In the genomic region with DNA sequence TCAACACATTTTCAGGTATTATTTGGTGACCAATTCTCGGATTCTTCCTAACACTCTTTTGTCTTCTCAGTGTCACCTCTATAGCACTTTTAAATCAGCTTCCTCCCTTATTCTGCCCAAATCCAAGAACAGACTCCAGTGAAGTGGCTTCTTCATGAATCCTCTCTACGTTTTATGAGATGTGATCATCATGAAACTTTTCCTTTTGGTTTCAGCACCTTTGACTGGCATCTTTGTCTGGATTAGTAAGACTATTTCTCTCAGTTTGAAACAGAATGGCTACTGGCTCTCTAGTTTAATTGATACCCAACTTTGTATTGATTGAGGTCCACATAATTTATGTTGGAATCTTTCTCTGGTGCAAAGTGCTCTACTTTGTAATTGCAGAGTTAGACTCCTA, we compare ENCODE assay signal across 1 cellular context.
TF ChIP-seq lines count a peak whose summit lies in the region.

No MANE protein-coding gene starts in this region.

TF ChIP-seq in WTC11, 78 proteins besides CTCF, POLR2A, EP300 and RAD21 (continued from another document):
- TF ChIP-seq, protein P1, sequence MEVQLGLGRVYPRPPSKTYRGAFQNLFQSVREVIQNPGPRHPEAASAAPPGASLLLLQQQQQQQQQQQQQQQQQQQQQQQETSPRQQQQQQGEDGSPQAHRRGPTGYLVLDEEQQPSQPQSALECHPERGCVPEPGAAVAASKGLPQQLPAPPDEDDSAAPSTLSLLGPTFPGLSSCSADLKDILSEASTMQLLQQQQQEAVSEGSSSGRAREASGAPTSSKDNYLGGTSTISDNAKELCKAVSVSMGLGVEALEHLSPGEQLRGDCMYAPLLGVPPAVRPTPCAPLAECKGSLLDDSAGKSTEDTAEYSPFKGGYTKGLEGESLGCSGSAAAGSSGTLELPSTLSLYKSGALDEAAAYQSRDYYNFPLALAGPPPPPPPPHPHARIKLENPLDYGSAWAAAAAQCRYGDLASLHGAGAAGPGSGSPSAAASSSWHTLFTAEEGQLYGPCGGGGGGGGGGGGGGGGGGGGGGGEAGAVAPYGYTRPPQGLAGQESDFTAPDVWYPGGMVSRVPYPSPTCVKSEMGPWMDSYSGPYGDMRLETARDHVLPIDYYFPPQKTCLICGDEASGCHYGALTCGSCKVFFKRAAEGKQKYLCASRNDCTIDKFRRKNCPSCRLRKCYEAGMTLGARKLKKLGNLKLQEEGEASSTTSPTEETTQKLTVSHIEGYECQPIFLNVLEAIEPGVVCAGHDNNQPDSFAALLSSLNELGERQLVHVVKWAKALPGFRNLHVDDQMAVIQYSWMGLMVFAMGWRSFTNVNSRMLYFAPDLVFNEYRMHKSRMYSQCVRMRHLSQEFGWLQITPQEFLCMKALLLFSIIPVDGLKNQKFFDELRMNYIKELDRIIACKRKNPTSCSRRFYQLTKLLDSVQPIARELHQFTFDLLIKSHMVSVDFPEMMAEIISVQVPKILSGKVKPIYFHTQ (CRISPR knock-in tag; IDR thresholded peaks at IDR 0.05): no peak
- TF ChIP-seq TEAD4 (CRISPR knock-in tag; IDR thresholded peaks at IDR 0.05): no peak
- TF ChIP-seq NR3C1 (CRISPR knock-in tag; conservative IDR thresholded peaks at IDR 0.05; ENCODE audit: low read depth): no peak
- no peak for TF ChIP-seq ESRRA (CRISPR knock-in tag; IDR thresholded peaks at IDR 0.05; ENCODE audit: borderline replicate concordance)
- TF ChIP-seq, protein P2, sequence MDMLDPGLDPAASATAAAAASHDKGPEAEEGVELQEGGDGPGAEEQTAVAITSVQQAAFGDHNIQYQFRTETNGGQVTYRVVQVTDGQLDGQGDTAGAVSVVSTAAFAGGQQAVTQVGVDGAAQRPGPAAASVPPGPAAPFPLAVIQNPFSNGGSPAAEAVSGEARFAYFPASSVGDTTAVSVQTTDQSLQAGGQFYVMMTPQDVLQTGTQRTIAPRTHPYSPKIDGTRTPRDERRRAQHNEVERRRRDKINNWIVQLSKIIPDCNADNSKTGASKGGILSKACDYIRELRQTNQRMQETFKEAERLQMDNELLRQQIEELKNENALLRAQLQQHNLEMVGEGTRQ (CRISPR knock-in tag; IDR thresholded peaks at IDR 0.05): no peak
- TF ChIP-seq, protein P3, sequence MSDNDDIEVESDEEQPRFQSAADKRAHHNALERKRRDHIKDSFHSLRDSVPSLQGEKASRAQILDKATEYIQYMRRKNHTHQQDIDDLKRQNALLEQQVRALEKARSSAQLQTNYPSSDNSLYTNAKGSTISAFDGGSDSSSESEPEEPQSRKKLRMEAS (CRISPR knock-in tag; IDR thresholded peaks at IDR 0.05): no peak
- no peak for TF ChIP-seq NR2C2 (CRISPR knock-in tag; IDR thresholded peaks at IDR 0.05)
- TF ChIP-seq, protein P4, sequence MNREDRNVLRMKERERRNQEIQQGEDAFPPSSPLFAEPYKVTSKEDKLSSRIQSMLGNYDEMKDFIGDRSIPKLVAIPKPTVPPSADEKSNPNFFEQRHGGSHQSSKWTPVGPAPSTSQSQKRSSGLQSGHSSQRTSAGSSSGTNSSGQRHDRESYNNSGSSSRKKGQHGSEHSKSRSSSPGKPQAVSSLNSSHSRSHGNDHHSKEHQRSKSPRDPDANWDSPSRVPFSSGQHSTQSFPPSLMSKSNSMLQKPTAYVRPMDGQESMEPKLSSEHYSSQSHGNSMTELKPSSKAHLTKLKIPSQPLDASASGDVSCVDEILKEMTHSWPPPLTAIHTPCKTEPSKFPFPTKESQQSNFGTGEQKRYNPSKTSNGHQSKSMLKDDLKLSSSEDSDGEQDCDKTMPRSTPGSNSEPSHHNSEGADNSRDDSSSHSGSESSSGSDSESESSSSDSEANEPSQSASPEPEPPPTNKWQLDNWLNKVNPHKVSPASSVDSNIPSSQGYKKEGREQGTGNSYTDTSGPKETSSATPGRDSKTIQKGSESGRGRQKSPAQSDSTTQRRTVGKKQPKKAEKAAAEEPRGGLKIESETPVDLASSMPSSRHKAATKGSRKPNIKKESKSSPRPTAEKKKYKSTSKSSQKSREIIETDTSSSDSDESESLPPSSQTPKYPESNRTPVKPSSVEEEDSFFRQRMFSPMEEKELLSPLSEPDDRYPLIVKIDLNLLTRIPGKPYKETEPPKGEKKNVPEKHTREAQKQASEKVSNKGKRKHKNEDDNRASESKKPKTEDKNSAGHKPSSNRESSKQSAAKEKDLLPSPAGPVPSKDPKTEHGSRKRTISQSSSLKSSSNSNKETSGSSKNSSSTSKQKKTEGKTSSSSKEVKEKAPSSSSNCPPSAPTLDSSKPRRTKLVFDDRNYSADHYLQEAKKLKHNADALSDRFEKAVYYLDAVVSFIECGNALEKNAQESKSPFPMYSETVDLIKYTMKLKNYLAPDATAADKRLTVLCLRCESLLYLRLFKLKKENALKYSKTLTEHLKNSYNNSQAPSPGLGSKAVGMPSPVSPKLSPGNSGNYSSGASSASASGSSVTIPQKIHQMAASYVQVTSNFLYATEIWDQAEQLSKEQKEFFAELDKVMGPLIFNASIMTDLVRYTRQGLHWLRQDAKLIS (CRISPR knock-in tag; IDR thresholded peaks at IDR 0.05; ENCODE audit: borderline replicate concordance): no peak
- TF ChIP-seq ATF1 (CRISPR knock-in tag; IDR thresholded peaks at IDR 0.05): no peak
